In the genomic region with DNA sequence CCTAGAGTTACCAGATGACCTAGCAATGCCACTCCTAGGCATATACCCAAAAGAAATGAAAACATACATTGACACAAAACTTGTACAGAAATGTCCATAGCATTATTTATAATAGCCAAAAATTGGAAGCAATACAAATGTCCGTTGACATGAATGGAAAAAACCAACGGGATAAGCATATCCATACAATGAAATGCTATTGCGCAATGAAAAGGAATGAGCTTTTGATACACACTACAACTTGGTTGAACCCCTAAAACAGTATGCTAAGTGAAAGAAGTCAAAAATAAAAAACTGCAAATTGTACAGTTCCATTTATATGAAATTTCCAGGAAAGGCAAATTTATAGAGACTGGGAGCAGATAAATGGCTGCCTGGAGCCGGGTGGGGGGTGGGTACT, we compare ENCODE assay signal across 6 cellular contexts.
"Had no signal": no experiment of that assay in that cellular context is flagged by ENCODE, and none has a peak within 500 bp of the region (broad histone marks: within the 10 kb centered on the region; RNA-seq: fewer than 3 reads in every experiment).

No MANE protein-coding gene starts in this region.

- H3K4me2 ChIP-seq: GM23338, KMS-11 had no signal

- H2AFZ ChIP-seq: GM23338 had no signal

- H3K36me3 ChIP-seq: HAP-1 had no signal

- ATAC-seq: GM23338 had no signal

- H3K4me3 ChIP-seq: GM23338, HAP-1 had no signal

- H3K27ac ChIP-seq: HL-60, KMS-11 had no signal

- H3K9ac ChIP-seq: KMS-11 had no signal

- H3K4me1 ChIP-seq: HAP-1 had no signal

- DNase-seq: H7, Karpas-422 had no signal

- H3K9me3 ChIP-seq: HAP-1 had no signal
